Comparison of ENCODE assay signal across 8 cellular contexts in the genomic region with DNA sequence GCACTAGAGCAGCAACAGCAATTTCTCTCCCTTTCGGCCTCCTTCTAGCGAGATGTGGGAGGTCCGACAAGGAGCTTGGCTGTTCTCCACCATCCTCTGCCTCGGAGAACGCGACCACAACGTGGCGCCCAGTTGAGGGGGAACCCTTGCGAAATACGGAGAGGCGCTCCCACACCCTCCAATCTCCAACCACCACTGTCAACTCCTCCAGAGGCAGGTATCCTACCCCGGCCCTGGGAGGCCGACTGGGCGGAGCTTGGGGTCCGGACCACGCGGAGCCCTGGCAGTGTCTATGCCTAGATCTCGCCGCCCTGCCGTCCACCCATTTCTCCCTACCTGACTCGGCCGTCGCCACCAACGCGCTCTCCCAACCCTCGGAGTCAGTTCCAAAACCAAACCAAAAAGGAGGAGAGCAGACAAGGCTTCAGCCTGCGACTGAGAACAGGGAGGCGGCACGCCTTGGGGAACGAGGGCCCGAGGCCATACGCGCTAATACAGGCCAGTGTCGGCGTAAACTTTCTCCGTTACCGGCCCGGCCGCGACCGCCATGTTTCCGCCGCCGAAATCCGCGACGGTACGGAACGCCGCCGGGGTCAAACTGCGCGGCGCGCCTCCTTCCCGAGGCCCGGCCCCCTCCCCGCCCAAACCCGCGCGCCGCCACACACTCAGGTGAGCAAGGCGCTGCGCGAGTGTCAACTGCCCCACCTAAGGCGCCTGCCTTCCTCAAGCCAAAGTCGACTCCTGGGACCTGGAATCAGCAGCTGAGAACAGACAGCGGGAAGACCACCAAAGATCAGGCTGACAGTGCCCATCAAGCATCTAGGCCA. TPM values are rescaled to one million over a fixed set of nuclear protein-coding genes. Genes with fewer than 3 reads are reported as not detected.
DNase-seq lines count a peak whose midpoint lies in the region; ATAC-seq and TF ChIP-seq lines count a peak whose summit lies in the region.

A gene with protein sequence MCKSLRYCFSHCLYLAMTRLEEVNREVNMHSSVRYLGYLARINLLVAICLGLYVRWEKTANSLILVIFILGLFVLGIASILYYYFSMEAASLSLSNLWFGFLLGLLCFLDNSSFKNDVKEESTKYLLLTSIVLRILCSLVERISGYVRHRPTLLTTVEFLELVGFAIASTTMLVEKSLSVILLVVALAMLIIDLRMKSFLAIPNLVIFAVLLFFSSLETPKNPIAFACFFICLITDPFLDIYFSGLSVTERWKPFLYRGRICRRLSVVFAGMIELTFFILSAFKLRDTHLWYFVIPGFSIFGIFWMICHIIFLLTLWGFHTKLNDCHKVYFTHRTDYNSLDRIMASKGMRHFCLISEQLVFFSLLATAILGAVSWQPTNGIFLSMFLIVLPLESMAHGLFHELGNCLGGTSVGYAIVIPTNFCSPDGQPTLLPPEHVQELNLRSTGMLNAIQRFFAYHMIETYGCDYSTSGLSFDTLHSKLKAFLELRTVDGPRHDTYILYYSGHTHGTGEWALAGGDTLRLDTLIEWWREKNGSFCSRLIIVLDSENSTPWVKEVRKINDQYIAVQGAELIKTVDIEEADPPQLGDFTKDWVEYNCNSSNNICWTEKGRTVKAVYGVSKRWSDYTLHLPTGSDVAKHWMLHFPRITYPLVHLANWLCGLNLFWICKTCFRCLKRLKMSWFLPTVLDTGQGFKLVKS (minus strand): TSS at position 570 of the 827 bp plus-strand sequence. CDS start 5,568 bp downstream, outside the sequence.

- H3K9me3 ChIP-seq in Karpas-422 (ENCODE audit: low read length): no peaks in the 10 kb centered on the region

- peaks cover 18% of the 10 kb centered on the region for H3K4me1 Mint-ChIP-seq in nephron

- H3K36me3 ChIP-seq in Karpas-422 (ENCODE audit: insufficient read depth, low read length): no peaks in the 10 kb centered on the region

- H3K36me3 Mint-ChIP-seq in nephron (ENCODE audit: low read depth): peaks cover 11% of the 10 kb centered on the region

- peaks cover 22% of the 10 kb centered on the region for H3K4me1 ChIP-seq in Karpas-422 (ENCODE audit: low read length)

- peak within 1 kb of the TSS; percentile 99 for H2AFZ ChIP-seq in Karpas-422 (ENCODE audit: low read length)

- no peaks in the 10 kb centered on the region for H4K20me1 ChIP-seq in Karpas-422 (ENCODE audit: insufficient read depth, low read depth, low read length)

- TF ChIP-seq CTCF in fibroblast of the aortic adventitia (IDR thresholded peaks at IDR 0.05; ENCODE audit: insufficient read depth, low read length) (no peak), nephron (IDR thresholded peaks at IDR 0.05; ENCODE audit: unreplicated experiment in 3 of 3) (no peak)

- peaks cover 45% of the 10 kb centered on the region for H3K79me2 ChIP-seq in Karpas-422 (ENCODE audit: low read length)

- no peaks in the 10 kb centered on the region for H3K27me3 ChIP-seq in Karpas-422 (ENCODE audit: low read length)

- H3K27me3 Mint-ChIP-seq in nephron (ENCODE audit: low read depth): no peaks in the 10 kb centered on the region

- peak within 1 kb of the TSS; percentile 70 for H3K4me2 ChIP-seq in Karpas-422 (ENCODE audit: low read depth, low read length, poor library complexity, severe bottlenecking)

- H3K9ac ChIP-seq in Karpas-422 (ENCODE audit: low read length): peak within 1 kb of the TSS; percentile 77

- no peaks in the 10 kb centered on the region for H3K9me3 Mint-ChIP-seq in nephron

- H3K4me3 Mint-ChIP-seq in nephron: peak within 1 kb of the TSS; percentile 94 to 96 (median 94)

- ATAC-seq in GM21825 (IDR thresholded peaks at IDR 0.05; ENCODE audit: unreplicated experiment): peak; percentile 81
- ATAC-seq in stimulated activated naive CD8-positive, alpha-beta T cell treated with anti-CD3 and anti-CD28 coated beads, Interleukin-15, Interleukin-2, amounts not matched to agents 100 U/mL and 50 U/mL, for 24 hours: peak; percentile 94

- H3K27ac ChIP-seq in Karpas-422 (ENCODE audit: low read length): peak within 1 kb of the TSS; percentile 44

- DNase-seq in Daoy (ENCODE audit: low read depth) (peak; percentile 96), Karpas-422 (peak; percentile 94), SHP77 (lab: John Stamatoyannopoulos, UW) (peak; percentile 59 to 77), fibroblast of the aortic adventitia (ENCODE audit: low read depth) (peak; percentile 82)
- DNase-seq in activated effector memory CD4-positive, alpha-beta T cell treated with Interleukin-2 at 50 U/mL for 16 hours: peak; percentile 81
- peak; percentile 92 for DNase-seq in stimulated activated naive CD8-positive, alpha-beta T cell treated with anti-CD3 and anti-CD28 coated beads, Interleukin-15, Interleukin-2, amounts not matched to agents 100 U/mL and 50 U/mL, for 24 hours

- no peaks in the 10 kb centered on the region for H3K9me2 ChIP-seq in Karpas-422 (replicated peaks; ENCODE audit: insufficient read depth, low read length)

- peak within 1 kb of the TSS; percentile 74 for H3K4me3 ChIP-seq in Karpas-422 (ENCODE audit: low read length)
- peak within 1 kb of the TSS; percentile 90 for H3K4me3 ChIP-seq in fibroblast of the aortic adventitia (ENCODE audit: low read depth, low read length)

- peak within 1 kb of the TSS; percentile 98 to 99 (median 98) for H3K27ac Mint-ChIP-seq in nephron

RNA-seq across cellular contexts. Expression of the gene that starts here (rescaled TPM):
- total RNA-seq in Daoy (2014; rRNA removed; shearing (Covaris generic)): 16.3 and 27.4 TPM in 2 replicates
- total RNA-seq in Karpas-422 (2014; rRNA removed; shearing (Covaris generic); ENCODE audit: low replicate concordance): 27.4 and 32.0 TPM in 2 replicates
- 25.6 and 31.6 TPM in 2 replicates for total RNA-seq in fibroblast of the aortic adventitia (ENCODE audit: low replicate concordance)

Comparison
In these comparisons a context has a peak if more than half of its experiments do, and no peak if none do; other contexts are left out.
1. Peak in every context shown above with its lines: DNase-seq, ATAC-seq, H3K4me3 ChIP-seq and H3K27ac ChIP-seq.